In genomic region chr21:42381347-42381984, GRCh38 we compare ENCODE assay signal across 10 cellular contexts. TPM values are rescaled to one million over a fixed set of nuclear protein-coding genes. Genes with fewer than 3 reads are reported as not detected.
DNase-seq lines count a peak whose midpoint lies in the region; ATAC-seq, FAIRE-seq and TF ChIP-seq lines count a peak whose summit lies in the region.
"Had no signal": no experiment of that assay in that cellular context is flagged by ENCODE, and none has a peak within 500 bp of the region (broad histone marks: within the 10 kb centered on the region; RNA-seq: fewer than 3 reads in every experiment).

No MANE protein-coding gene starts in this region.

- H3K4me1 ChIP-seq in OCI-LY1 (ENCODE audit: insufficient read depth, low read length, severe bottlenecking) = peaks cover 9% of the 10 kb centered on the region
- H3K4me1 ChIP-seq in liver (ENCODE audit: control insufficient read depth in 4 of 4, insufficient read depth in 4 of 4, low read length in 3 of 4) = peaks cover 0 to 12% (median 9%) of the 10 kb centered on the region in 4 donors

- CTCF ChIA-PET in BJ (lab: Yijun Ruan, JAX) = interaction anchor here (0.6 to 2.4 kb wide), 11 partner anchors 12 to 264 kb away, joined by 3 to 11 read pairs (median 4); no protein-coding TSS in a partner anchor

- H3K9ac ChIP-seq in OCI-LY1 (ENCODE audit: low read length) (no peak overlapping the region), liver (ENCODE audit: low read depth in 1 of 2, low read length in 2 of 2) (no peak overlapping the region)

- no peaks in the 10 kb centered on the region for H4K20me1 ChIP-seq in OCI-LY1 (ENCODE audit: insufficient read depth, low read length)

- peak; percentile 61 for TF ChIP-seq CTCF in BJ (IDR thresholded peaks at IDR 0.05; ENCODE audit: insufficient read depth, low read depth, low read length)
- peak; percentile 80 for TF ChIP-seq CTCF in OCI-LY1 (IDR thresholded peaks at IDR 0.05; ENCODE audit: low read length)
- TF ChIP-seq CTCF in liver (IDR thresholded peaks at IDR 0.05; ENCODE audit: low read depth, low read length, missing input control) = peak; percentile 81

- WGBS in liver = 47% methylated on average over 1 of the region's 1 CpG

- H3K79me2 ChIP-seq in OCI-LY1 (ENCODE audit: insufficient read depth, low read length) = no peaks in the 10 kb centered on the region

- H3K9me2 ChIP-seq in OCI-LY1 (ENCODE audit: low read depth, low read length) = no peaks in the 10 kb centered on the region

- peak; percentile 77 to 84 for TF ChIP-seq RAD21 in liver (IDR thresholded peaks at IDR 0.05)

- no peak overlapping the region for H2AFZ ChIP-seq in OCI-LY1 (ENCODE audit: low read length)

- H3K9me3 ChIP-seq in OCI-LY1 (ENCODE audit: low read length) (peaks cover 10% of the 10 kb centered on the region; the same call in 1 of the 2 replicates), liver (ENCODE audit: control insufficient read depth in 4 of 4, low read length in 3 of 4) (peaks cover 0 to 5% (median 0%) of the 10 kb centered on the region in 4 donors)

- FAIRE-seq in GM18507 (lab: Jason Lieb, UNC) = peak; percentile 44

- DNase-seq in BJ (ENCODE audit: low read depth) = no peak
- no peak for DNase-seq in GM18507 (ENCODE audit: extremely low spot score, insufficient read length, low read depth)
- peak; percentile 7 for DNase-seq in amniotic stem cell (lab: John Stamatoyannopoulos, UW)
- no peak for DNase-seq in islet precursor cell
- no peak for DNase-seq in caudate nucleus (lab: John Stamatoyannopoulos, UW)

- H3K36me3 ChIP-seq in BJ (ENCODE audit: control insufficient read depth, insufficient read depth, low read length) (no peaks in the 10 kb centered on the region), OCI-LY1 (ENCODE audit: insufficient read depth, low read length) (no peaks in the 10 kb centered on the region; the same call in 1 of the 2 replicates), liver (ENCODE audit: control insufficient read depth in 4 of 4, insufficient read depth in 3 of 4, low read depth in 1 of 4, low read length in 3 of 4) (no peaks in the 10 kb centered on the region)

- no peaks in the 10 kb centered on the region for H3F3A ChIP-seq in OCI-LY1 (ENCODE audit: insufficient read depth, low read length)

- H3K27me3 ChIP-seq in BJ (ENCODE audit: control insufficient read depth, insufficient read depth, low read length) = no peaks in the 10 kb centered on the region
- peaks cover 20% of the 10 kb centered on the region; the same call in 1 of the 2 replicates for H3K27me3 ChIP-seq in OCI-LY1 (ENCODE audit: insufficient read depth, low read length)
- H3K27me3 ChIP-seq in liver (ENCODE audit: control insufficient read depth in 4 of 4, insufficient read depth in 4 of 4, low read length in 3 of 4) = no peaks in the 10 kb centered on the region

- POLR2A ChIA-PET in BJ (lab: Charles Lee) = no interaction called here

- H3K4me2 ChIP-seq in OCI-LY1 (ENCODE audit: low read length) = no peak overlapping the region

- H3K4me3 ChIP-seq in BJ (ENCODE audit: low read depth, low read length) (no peak overlapping the region), OCI-LY1 (ENCODE audit: low read depth, low read length, poor library complexity, severe bottlenecking) (no peak overlapping the region), liver (ENCODE audit: low read depth in 1 of 3, low read length in 3 of 3) (no peak overlapping the region)

- no peak for ATAC-seq in HG03039 (IDR thresholded peaks at IDR 0.05; ENCODE audit: unreplicated experiment)

- no peak overlapping the region for H3K27ac ChIP-seq in OCI-LY1 (ENCODE audit: low read depth, low read length, poor library complexity, severe bottlenecking)
- no peak overlapping the region for H3K27ac ChIP-seq in liver (ENCODE audit: low read depth in 1 of 2, low read length in 2 of 2)
- H3K27ac ChIP-seq in caudate nucleus (ENCODE audit: low read depth, low read length) = no peak overlapping the region

TF ChIP-seq in liver, 16 proteins besides CTCF, POLR2A, EP300 and RAD21:
- TF ChIP-seq HNF4A (conservative IDR thresholded peaks at IDR 0.05) (no peak), SP1 (IDR thresholded peaks at IDR 0.05) (no peak), ZBTB33 (IDR thresholded peaks at IDR 0.05) (no peak), FOXA2 (IDR thresholded peaks at IDR 0.05) (no peak), ATF3 (IDR thresholded peaks at IDR 0.05) (no peak), REST (IDR thresholded peaks at IDR 0.05) (no peak), YY1 (IDR thresholded peaks at IDR 0.05) (no peak), FOXA1 (IDR thresholded peaks at IDR 0.05) (no peak), MAX (IDR thresholded peaks at IDR 0.05) (no peak), RXRA (IDR thresholded peaks at IDR 0.05) (no peak), HNF4G (IDR thresholded peaks at IDR 0.05) (no peak), GABPA (IDR thresholded peaks at IDR 0.05 in 1 of 2, conservative IDR thresholded peaks at IDR 0.05 in 1 of 2) (no peak), NR2F2 (IDR thresholded peaks at IDR 0.05) (no peak), EGR1 (IDR thresholded peaks at IDR 0.05; ENCODE audit: low read depth in 2 of 2) (no peak), TAF1 (conservative IDR thresholded peaks at IDR 0.05) (no peak)

RNA-seq across cellular contexts. Expression of gene TMPRSS3, which starts 14.4 kb away (rescaled TPM):
- polyA plus RNA-seq in BJ (2011; rRNA removed) (not detected in 2 replicates), liver (under 1 TPM in 1 of 2 donors, not detected in 1; 0.25 TPM)
- not detected in 2 replicates for polyA minus RNA-seq in BJ (2011; rRNA and poly(A)+ RNA removed)
- under 1 TPM in 1 of 2 donors, not detected in 1; 0.50 TPM for total RNA-seq in liver
- total RNA-seq: glomerular endothelial cell had no signal

RNA-seq across cellular contexts. Expression of gene TFF1, which starts 15.1 kb away (rescaled TPM):
- polyA plus RNA-seq in BJ (2011; rRNA removed) = not detected in 2 replicates
- polyA minus RNA-seq in BJ (2011; rRNA and poly(A)+ RNA removed) = not detected in 2 replicates
- not detected for total RNA-seq in liver
- not detected for polyA plus RNA-seq in liver
- total RNA-seq: glomerular endothelial cell, subcutaneous adipose tissue had no signal

RNA-seq across cellular contexts. Expression of gene UBASH3A, which starts 22.2 kb away (rescaled TPM):
- polyA plus RNA-seq in BJ (2011; rRNA removed) (not detected in 2 replicates), liver (under 1 TPM; 0.10 to 0.24 TPM)
- polyA minus RNA-seq in BJ (2011; rRNA and poly(A)+ RNA removed) = not detected in 2 replicates
- total RNA-seq in liver = under 1 TPM; 0.65 to 0.75 TPM
- total RNA-seq: glomerular endothelial cell had no signal

RNA-seq across cellular contexts. Expression of gene TFF2, which starts 30.7 kb away (rescaled TPM):
- polyA plus RNA-seq in BJ (2011; rRNA removed) (not detected in 2 replicates), liver (1 to 10 TPM in 1 of 2 donors, not detected in 1; 1.0 TPM)
- polyA minus RNA-seq in BJ (2011; rRNA and poly(A)+ RNA removed) = not detected in 2 replicates
- not detected for total RNA-seq in liver
- total RNA-seq: glomerular endothelial cell, subcutaneous adipose tissue had no signal
